ENCODE assay signal across 8 cellular contexts in genomic region chr18:48222118-48222517, GRCh38.
DNase-seq lines count a peak whose midpoint lies in the region; ATAC-seq, FAIRE-seq and TF ChIP-seq lines count a peak whose summit lies in the region.

No MANE protein-coding gene starts in this region.

- no peak for TF ChIP-seq EP300 in GM12878 (IDR thresholded peaks at IDR 0.05; ENCODE audit: borderline replicate concordance in 1 of 2, control insufficient read depth in 1 of 2, low read depth in 2 of 2, low read length in 2 of 2)

- H3K27me3 Mint-ChIP-seq in activated T-cell treated with anti-CD3 and anti-CD28 coated beads, Interleukin-2, amount 50 U/mL, for 24 hours: no peaks in the 10 kb centered on the region

- H4K20me1 ChIP-seq in GM12878 (ENCODE audit: control insufficient read depth, insufficient read depth): no peaks in the 10 kb centered on the region

- POLR2A ChIA-PET in GM12878 (lab: Charles Lee): no interaction called here

- no peak overlapping the region for H3K4me2 ChIP-seq in GM12878 (ENCODE audit: control insufficient read depth, insufficient read depth)

- TF ChIP-seq CTCF in GM12878 (IDR thresholded peaks at IDR 0.05 in 2 of 3, conservative IDR thresholded peaks at IDR 0.05 in 1 of 3; ENCODE audit: control insufficient read depth in 2 of 3, extremely low read depth in 1 of 3, insufficient read depth in 1 of 3, low read depth in 3 of 3, low read length in 3 of 3) (no peak), ascending aorta (IDR thresholded peaks at IDR 0.05) (no peak), tibial artery (IDR thresholded peaks at IDR 0.05) (no peak)

- SMC1A ChIA-PET in GM12878 (lab: Charles Lee; ENCODE audit: uncharacterized antibody, unreplicated experiment): no interaction called here

- no peak overlapping the region for H3K27ac Mint-ChIP-seq in activated T-cell treated with anti-CD3 and anti-CD28 coated beads, Interleukin-2, amount 50 U/mL, for 24 hours

- FAIRE-seq in GM12878 (lab: Jason Lieb, UNC): no peak

- intact Hi-C loops in GM12878 (cut with micrococcal nuclease; ENCODE audit: unreplicated experiment) (no loop called here), ascending aorta (cut with DNase I) (no loop called here), tibial artery (cut with DNase I; ENCODE audit: low total_unique reads) (no loop called here)

- H3K4me3 Mint-ChIP-seq in activated T-cell treated with anti-CD3 and anti-CD28 coated beads, Interleukin-2, amount 50 U/mL, for 24 hours: no peak overlapping the region

- H3K27ac ChIP-seq in GM12878 (ENCODE audit: control insufficient read depth, insufficient read depth) (no peak overlapping the region), ascending aorta (no peak overlapping the region), tibial artery (no peak overlapping the region)

- ATAC-seq in HG02642 (IDR thresholded peaks at IDR 0.05; ENCODE audit: poor library complexity, unreplicated experiment) (peak; percentile 71), GM12878 (peak; percentile 47)

- no peaks in the 10 kb centered on the region for H3K79me2 ChIP-seq in GM12878 (ENCODE audit: control insufficient read depth, insufficient read depth, low read length)

- no peak overlapping the region for H3K4me3 ChIP-seq in GM12878
- no peak overlapping the region for H3K4me3 ChIP-seq in ascending aorta
- H3K4me3 ChIP-seq in tibial artery: no peak overlapping the region

- CTCF ChIA-PET in GM12878 (lab: Yijun Ruan, JAX): no interaction called here

- no peaks in the 10 kb centered on the region for H3K36me3 Mint-ChIP-seq in activated T-cell treated with anti-CD3 and anti-CD28 coated beads, Interleukin-2, amount 50 U/mL, for 24 hours (ENCODE audit: low read depth)

- no peak overlapping the region for H3K9ac ChIP-seq in GM12878 (ENCODE audit: control insufficient read depth, insufficient read depth, low read length)

- H3K27me3 ChIP-seq in GM12878 (replicated peaks in 1 of 2; ENCODE audit: control insufficient read depth in 2 of 2, insufficient read depth in 2 of 2, low read length in 1 of 2): peaks cover 0 to 2% of the 10 kb centered on the region in 2 experiments; a peak in 1 of 4 replicates
- H3K27me3 ChIP-seq in ascending aorta: no peaks in the 10 kb centered on the region
- no peaks in the 10 kb centered on the region for H3K27me3 ChIP-seq in tibial artery

- 15% methylated on average over 4 of the region's 4 CpGs for WGBS in GM12878 (ENCODE audit: insufficient coverage, insufficient replicate concordance, low lambda C conversion rate, missing lambda C conversion rate)

- TF ChIP-seq POLR2A in GM12878 (IDR thresholded peaks at IDR 0.05; ENCODE audit: low read depth, low read length): no peak

- H3K36me3 ChIP-seq in GM12878 (ENCODE audit: control insufficient read depth in 2 of 2, insufficient read depth in 2 of 2, low read length in 1 of 2) (no peaks in the 10 kb centered on the region), ascending aorta (no peaks in the 10 kb centered on the region), tibial artery (no peaks in the 10 kb centered on the region)

- no peaks in the 10 kb centered on the region for H3K4me1 ChIP-seq in GM12878 (ENCODE audit: control insufficient read depth, insufficient read depth, low read length)
- no peaks in the 10 kb centered on the region for H3K4me1 ChIP-seq in ascending aorta
- H3K4me1 ChIP-seq in tibial artery: peaks cover 0 to 12% (median 0%) of the 10 kb centered on the region in 4 donors

- BruUV-seq in GM12878 (replicated peaks; lab: Mats Ljungman, UMichigan): no TSS peak

- no peak for TF ChIP-seq RAD21 in GM12878 (IDR thresholded peaks at IDR 0.05; ENCODE audit: insufficient read depth, low read depth, low read length)

- no peaks in the 10 kb centered on the region for H3K9me3 Mint-ChIP-seq in activated T-cell treated with anti-CD3 and anti-CD28 coated beads, Interleukin-2, amount 50 U/mL, for 24 hours

- RAD21 ChIA-PET in GM12878 (lab: Charles Lee; ENCODE audit: unreplicated experiment): no interaction called here

- no peaks in the 10 kb centered on the region for H3K9me3 ChIP-seq in GM12878 (replicated peaks; ENCODE audit: control insufficient read depth, insufficient read depth, low read length)
- no peaks in the 10 kb centered on the region for H3K9me3 ChIP-seq in ascending aorta
- no peaks in the 10 kb centered on the region for H3K9me3 ChIP-seq in tibial artery

- DNase-seq in DMS153 (lab: John Stamatoyannopoulos, UW): peak; percentile 98
- peak; percentile 98 for DNase-seq in NCI-H2107 (lab: John Stamatoyannopoulos, UW)
- DNase-seq in GM12878 (ENCODE audit: low read depth, low spot score): peak; percentile 2
- peak; percentile 82 for DNase-seq in mucosa of gallbladder (ENCODE audit: low spot score)
- no peak for DNase-seq in activated T-cell treated with anti-CD3 and anti-CD28 coated beads, Interleukin-2, amount 50 U/mL, for 24 hours
- no peak for DNase-seq in ascending aorta (ENCODE audit: low spot score in 2 of 2)
- no peak for DNase-seq in tibial artery

- no peak overlapping the region for H2AFZ ChIP-seq in GM12878 (ENCODE audit: control insufficient read depth, low read depth, low read length)

- no peaks in the 10 kb centered on the region for H3K4me1 Mint-ChIP-seq in activated T-cell treated with anti-CD3 and anti-CD28 coated beads, Interleukin-2, amount 50 U/mL, for 24 hours (ENCODE audit: low read depth)

- in situ Hi-C loops in GM12878 (cut with MboI): no loop called here

TF ChIP-seq in GM12878, 131 proteins besides CTCF, POLR2A, EP300 and RAD21:
- no peak for TF ChIP-seq RB1 (IDR thresholded peaks at IDR 0.05; ENCODE audit: borderline replicate concordance)
- no peak for TF ChIP-seq EED (IDR thresholded peaks at IDR 0.05; ENCODE audit: low read depth)
- no peak for TF ChIP-seq ZNF687 (IDR thresholded peaks at IDR 0.05)
- TF ChIP-seq SKIL (IDR thresholded peaks at IDR 0.05; ENCODE audit: low read depth, poor library complexity, severe bottlenecking): no peak
- TF ChIP-seq SREBF2 (IDR thresholded peaks at IDR 0.05; ENCODE audit: low read length): no peak
- TF ChIP-seq MLLT1 (IDR thresholded peaks at IDR 0.05): no peak

Comparison
In these comparisons a context has a peak if more than half of its experiments do, and no peak if none do; other contexts are left out.
1. DNase-seq: peak in DMS153 (single experiment), NCI-H2107 (single experiment), GM12878 (single experiment) and mucosa of gallbladder (single experiment); none in activated T-cell treated with anti-CD3 and anti-CD28 coated beads, Interleukin-2, amount 50 U/mL, for 24 hours (single experiment), ascending aorta (0 of 2) and tibial artery (0 of 2).